ENCODE assay signal across 9 cellular contexts in the genomic region with DNA sequence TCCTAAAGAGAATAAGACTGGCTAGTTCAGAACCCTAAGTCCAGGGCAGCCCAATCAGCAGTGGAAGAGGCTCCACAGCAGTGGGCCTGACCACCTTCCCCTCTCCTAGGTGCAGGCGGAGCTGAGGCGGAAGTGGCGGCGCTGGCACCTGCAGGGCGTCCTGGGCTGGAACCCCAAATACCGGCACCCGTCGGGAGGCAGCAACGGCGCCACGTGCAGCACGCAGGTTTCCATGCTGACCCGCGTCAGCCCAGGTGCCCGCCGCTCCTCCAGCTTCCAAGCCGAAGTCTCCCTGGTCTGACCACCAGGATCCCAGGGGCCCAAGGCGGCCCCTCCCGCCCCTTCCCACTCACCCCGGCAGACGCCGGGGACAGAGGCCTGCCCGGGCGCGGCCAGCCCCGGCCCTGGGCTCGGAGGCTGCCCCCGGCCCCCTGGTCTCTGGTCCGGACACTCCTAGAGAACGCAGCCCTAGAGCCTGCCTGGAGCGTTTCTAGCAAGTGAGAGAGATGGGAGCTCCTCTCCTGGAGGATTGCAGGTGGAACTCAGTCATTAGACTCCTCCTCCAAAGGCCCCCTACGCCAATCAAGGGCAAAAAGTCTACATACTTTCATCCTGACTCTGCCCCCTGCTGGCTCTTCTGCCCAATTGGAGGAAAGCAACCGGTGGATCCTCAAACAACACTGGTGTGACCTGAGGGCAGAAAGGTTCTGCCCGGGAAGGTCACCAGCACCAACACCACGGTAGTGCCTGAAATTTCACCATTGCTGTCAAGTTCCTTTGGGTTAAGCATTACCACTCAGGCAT. TPM values are rescaled to one million over a fixed set of nuclear protein-coding genes. Genes with fewer than 3 reads are reported as not detected.
DNase-seq lines count a peak whose midpoint lies in the region; ATAC-seq, FAIRE-seq and TF ChIP-seq lines count a peak whose summit lies in the region.
"Had no signal": no experiment of that assay in that cellular context is flagged by ENCODE, and none has a peak within 500 bp of the region (broad histone marks: within the 10 kb centered on the region; RNA-seq: fewer than 3 reads in every experiment).

No MANE protein-coding gene starts in this region.

- no peaks in the 10 kb centered on the region for H3K27me3 ChIP-seq in transverse colon

- peaks cover 0 to 6% (median 2%) of the 10 kb centered on the region in 4 donors for H3K4me1 ChIP-seq in transverse colon

- peak; percentile 50 for DNase-seq in activated CD8-positive, alpha-beta memory T cell treated with anti-CD3 and anti-CD28 coated beads, Interleukin-2, amount 10 ng/mL, durations not matched to agents 7 days and 5 days
- no peak for DNase-seq in activated CD8-positive, alpha-beta memory T cell treated with anti-CD3 and anti-CD28 coated beads for 24 hours
- DNase-seq in NCI-H526 (lab: John Stamatoyannopoulos, UW) (peak; percentile 37 to 77), islet precursor cell (peak; percentile 82), transverse colon (peak; percentile 61), GM12892 (ENCODE audit: insufficient read length) (no peak), NCI-H748 treated with DMSO at 0.1 percent for 48 hours (lab: John Stamatoyannopoulos, UW) (no peak)
- peak; percentile 42 to 45 for DNase-seq in activated naive CD4-positive, alpha-beta T cell treated with anti-CD3 and anti-CD28 coated beads, Interleukin-2, amount 50 U/mL, for 72 hours (ENCODE audit: low spot score in 2 of 2)

- no peaks in the 10 kb centered on the region for H3K27me3 Mint-ChIP-seq in activated CD8-positive, alpha-beta memory T cell treated with anti-CD3 and anti-CD28 coated beads, Interleukin-2, amount 10 ng/mL, durations not matched to agents 7 days and 5 days
- H3K27me3 Mint-ChIP-seq: activated naive CD4-positive, alpha-beta T cell treated with anti-CD3 and anti-CD28 coated beads, Interleukin-2, amount 50 U/mL, for 24 hours had no signal

- intact Hi-C loops in transverse colon (cut with DNase I; ENCODE audit: low total_unique reads), result no loop called here

- 33 to 82% methylated on average over 1 to 25 of the region's 35 CpGs for WGBS in transverse colon (ENCODE audit: low coverage in 1 of 2), 2 donors

- H3K9me3 ChIP-seq in transverse colon, result no peaks in the 10 kb centered on the region

- H3K4me3 ChIP-seq in transverse colon, result no peak overlapping the region

- no peak for FAIRE-seq in GM12892 (lab: Jason Lieb, UNC)

- no peaks in the 10 kb centered on the region for H3K4me1 Mint-ChIP-seq in activated CD8-positive, alpha-beta memory T cell treated with anti-CD3 and anti-CD28 coated beads, Interleukin-2, amount 10 ng/mL, durations not matched to agents 7 days and 5 days

- TF ChIP-seq CTCF in transverse colon (IDR thresholded peaks at IDR 0.05), result peak; percentile 31 to 73 (median 45)

- TF ChIP-seq POLR2A in transverse colon (IDR thresholded peaks at IDR 0.05) (no peak), GM12892 (IDR thresholded peaks at IDR 0.05; ENCODE audit: low read depth, low read length) (no peak)

- no peak overlapping the region for H3K27ac ChIP-seq in transverse colon

- no peak overlapping the region for H3K27ac Mint-ChIP-seq in activated CD8-positive, alpha-beta memory T cell treated with anti-CD3 and anti-CD28 coated beads, Interleukin-2, amount 10 ng/mL, durations not matched to agents 7 days and 5 days
- no peak overlapping the region for H3K27ac Mint-ChIP-seq in activated naive CD4-positive, alpha-beta T cell treated with anti-CD3 and anti-CD28 coated beads, Interleukin-2, amount 50 U/mL, for 72 hours

- H3K36me3 ChIP-seq in transverse colon, result no peaks in the 10 kb centered on the region

- TF ChIP-seq EP300 in transverse colon (IDR thresholded peaks at IDR 0.05; ENCODE audit: low read depth), result no peak

- in situ Hi-C loops in transverse colon (cut with MboI; ENCODE audit: low pct_ligation_motif_present in 1 of 4, low pct_unique_long_range_greater_than_20kb in 1 of 4, low sequenced_read_pairs in 3 of 4), result loop anchor here in 2 of 4 donors (25.0 kb wide), 1 partner anchor 299 kb away; no protein-coding TSS in a partner anchor

- peak; percentile 38 for ATAC-seq in activated CD8-positive, alpha-beta memory T cell treated with anti-CD3 and anti-CD28 coated beads, Interleukin-2, amount 10 ng/mL, durations not matched to agents 7 days and 5 days
- peak; percentile 35 to 58 for ATAC-seq in activated naive CD4-positive, alpha-beta T cell treated with anti-CD3 and anti-CD28 coated beads, Interleukin-2, amount 50 U/mL, for 72 hours

- CTCF ChIA-PET in activated CD8-positive, alpha-beta memory T cell treated with anti-CD3 and anti-CD28 coated beads, Interleukin-2, amount 10 ng/mL, durations not matched to agents 7 days and 5 days (lab: Charles Lee), result interaction anchor here (0.7 to 6.6 kb wide), 8 partner anchors 10 to 289 kb away, joined by 3 to 60 read pairs (median 9); partner anchors contain the start of gene VIPR1

- no peaks in the 10 kb centered on the region for H3K9me3 Mint-ChIP-seq in activated CD8-positive, alpha-beta memory T cell treated with anti-CD3 and anti-CD28 coated beads, Interleukin-2, amount 10 ng/mL, durations not matched to agents 7 days and 5 days (ENCODE audit: low read depth)
- no peaks in the 10 kb centered on the region for H3K9me3 Mint-ChIP-seq in activated naive CD4-positive, alpha-beta T cell treated with anti-CD3 and anti-CD28 coated beads, Interleukin-2, amount 50 U/mL, for 72 hours
- H3K9me3 Mint-ChIP-seq: activated naive CD4-positive, alpha-beta T cell treated with anti-CD3 and anti-CD28 coated beads, Interleukin-2, amount 50 U/mL, for 24 hours had no signal

- H3K36me3 Mint-ChIP-seq in activated CD8-positive, alpha-beta memory T cell treated with anti-CD3 and anti-CD28 coated beads, Interleukin-2, amount 10 ng/mL, durations not matched to agents 7 days and 5 days, result no peaks in the 10 kb centered on the region
- no peaks in the 10 kb centered on the region for H3K36me3 Mint-ChIP-seq in activated naive CD4-positive, alpha-beta T cell treated with anti-CD3 and anti-CD28 coated beads, Interleukin-2, amount 50 U/mL, for 72 hours

- no peak overlapping the region for H3K4me3 Mint-ChIP-seq in activated CD8-positive, alpha-beta memory T cell treated with anti-CD3 and anti-CD28 coated beads, Interleukin-2, amount 10 ng/mL, durations not matched to agents 7 days and 5 days
- H3K4me3 Mint-ChIP-seq: activated naive CD4-positive, alpha-beta T cell treated with anti-CD3 and anti-CD28 coated beads, Interleukin-2, amount 50 U/mL, for 24 hours had no signal

RNA-seq across cellular contexts. Expression of gene VIPR1, which starts 33.7 kb away (rescaled TPM):
- total RNA-seq in activated CD8-positive, alpha-beta memory T cell treated with anti-CD3 and anti-CD28 coated beads, Interleukin-2, amount 10 ng/mL, durations not matched to agents 7 days and 5 days, result 1 to 10 TPM in 1 of 2 experiments, under 1 TPM in 1; 0.14 to 1.9 TPM
- total RNA-seq in activated naive CD4-positive, alpha-beta T cell treated with anti-CD3 and anti-CD28 coated beads, Interleukin-2, amount 50 U/mL, for 72 hours, result 1 to 10 TPM; 5.2 to 7.0 TPM
- total RNA-seq in transverse colon, result 100 to 1,000 TPM; 121 to 565 (median 254) TPM
- not detected for polyA plus RNA-seq in GM12892 (2012; ENCODE audit: missing spikeins)

RNA-seq across cellular contexts. Expression of gene SEC22C, which starts 45.6 kb away (rescaled TPM):
- 10 to 100 TPM; 46.1 to 47.3 TPM for total RNA-seq in activated CD8-positive, alpha-beta memory T cell treated with anti-CD3 and anti-CD28 coated beads, Interleukin-2, amount 10 ng/mL, durations not matched to agents 7 days and 5 days
- 10 to 100 TPM; 37.6 to 42.3 TPM for total RNA-seq in activated naive CD4-positive, alpha-beta T cell treated with anti-CD3 and anti-CD28 coated beads, Interleukin-2, amount 50 U/mL, for 72 hours
- 10 to 100 TPM; 22.7 to 66.3 (median 32.1) TPM for total RNA-seq in transverse colon
- polyA plus RNA-seq in GM12892 (2012; ENCODE audit: missing spikeins), result 24.6 TPM

RNA-seq across cellular contexts. Expression of gene SS18L2, which starts 54.5 kb away (rescaled TPM):
- total RNA-seq in activated CD8-positive, alpha-beta memory T cell treated with anti-CD3 and anti-CD28 coated beads, Interleukin-2, amount 10 ng/mL, durations not matched to agents 7 days and 5 days, result 10 to 100 TPM; 59.3 to 71.9 TPM
- total RNA-seq in activated naive CD4-positive, alpha-beta T cell treated with anti-CD3 and anti-CD28 coated beads, Interleukin-2, amount 50 U/mL, for 72 hours, result 10 to 100 TPM; 47.7 to 58.3 TPM
- total RNA-seq in transverse colon, result 10 to 100 TPM in 3 of 4 donors, 1 to 10 TPM in 1; 3.4 to 23.9 (median 15.8) TPM
- 85.7 TPM for polyA plus RNA-seq in GM12892 (2012; ENCODE audit: missing spikeins)

Comparison
In these comparisons a context has a peak if more than half of its experiments do, and no peak if none do; other contexts are left out.
1. DNase-seq: peak in activated CD8-positive, alpha-beta memory T cell treated with anti-CD3 and anti-CD28 coated beads, Interleukin-2, amount 10 ng/mL, durations not matched to agents 7 days and 5 days (single experiment), NCI-H526 (2 of 2), activated naive CD4-positive, alpha-beta T cell treated with anti-CD3 and anti-CD28 coated beads, Interleukin-2, amount 50 U/mL, for 72 hours (2 of 2), islet precursor cell (single experiment) and transverse colon (single experiment); none in activated CD8-positive, alpha-beta memory T cell treated with anti-CD3 and anti-CD28 coated beads for 24 hours (single experiment), GM12892 (single experiment) and NCI-H748 treated with DMSO at 0.1 percent for 48 hours (single experiment).
2. RNA of gene VIPR1, which starts 33.7 kb away (total RNA-seq): 121 to 565 TPM in transverse colon; 5.2 to 7.0 TPM in activated naive CD4-positive, alpha-beta T cell treated with anti-CD3 and anti-CD28 coated beads, Interleukin-2, amount 50 U/mL, for 72 hours and 0.14 to 1.9 TPM in activated CD8-positive, alpha-beta memory T cell treated with anti-CD3 and anti-CD28 coated beads, Interleukin-2, amount 10 ng/mL, durations not matched to agents 7 days and 5 days; every median in the first group is over 10 times any median in the second.